In genomic region chr10:70227548-70228320, GRCh38 we compare ENCODE assay signal across 1 cellular context.
TF ChIP-seq lines count a peak whose summit lies in the region.

No MANE protein-coding gene starts in this region.

TF ChIP-seq in HEK293, 187 proteins besides CTCF, POLR2A, EP300 and RAD21 (continued from another document):
- TF ChIP-seq PRDM6 (tag by site-specific recombination; IDR thresholded peaks at IDR 0.05) (peak; percentile 24; the same call in 1 of the 2 replicates), ZBTB8A (tag by site-specific recombination; IDR thresholded peaks at IDR 0.05) (no peak), ZBTB48 (tag by site-specific recombination; IDR thresholded peaks at IDR 0.05) (peak; percentile 63; the same call in 1 of the 2 replicates), GLIS1 (tag by site-specific recombination; IDR thresholded peaks at IDR 0.05) (no peak), ZNF404 (tag by site-specific recombination; IDR thresholded peaks at IDR 0.05) (no peak), ZNF138 (tag by site-specific recombination; IDR thresholded peaks at IDR 0.05; ENCODE audit: borderline replicate concordance) (no peak), ZNF544 (tag by site-specific recombination; IDR thresholded peaks at IDR 0.05) (no peak), ZNF785 (tag by site-specific recombination; IDR thresholded peaks at IDR 0.05) (no peak), ZSCAN23 (tag by site-specific recombination; IDR thresholded peaks at IDR 0.05) (no peak)
